ENCODE assay signal across 8 cellular contexts in genomic region chr14:74085828-74086227, GRCh38. TPM values are rescaled to one million over a fixed set of nuclear protein-coding genes. Genes with fewer than 3 reads are reported as not detected.
DNase-seq lines count a peak whose midpoint lies in the region; ATAC-seq, FAIRE-seq and TF ChIP-seq lines count a peak whose summit lies in the region.

No MANE protein-coding gene starts in this region.

- TF ChIP-seq CTCF in CD4-positive, alpha-beta T cell (IDR thresholded peaks at IDR 0.05), result no peak
- no peak for TF ChIP-seq CTCF in GM12878 (IDR thresholded peaks at IDR 0.05 in 2 of 3, conservative IDR thresholded peaks at IDR 0.05 in 1 of 3; ENCODE audit: control insufficient read depth in 2 of 3, extremely low read depth in 1 of 3, insufficient read depth in 1 of 3, low read depth in 3 of 3, low read length in 3 of 3)

- intact Hi-C loops in CD4-positive, alpha-beta T cell (cut with DNase I, micrococcal nuclease), result loop anchor here in 1 of 2 experiments (2.0 to 10.0 kb wide), 5 partner anchors 67 to 1161 kb away; partner anchors contain the start of genes BBOF1, DCAF4, ENTPD5 and ISCA2
- intact Hi-C loops in GM12878 (cut with micrococcal nuclease; ENCODE audit: unreplicated experiment), result no loop called here

- no peaks in the 10 kb centered on the region for H3K27me3 ChIP-seq in CD4-positive, alpha-beta T cell (ENCODE audit: control insufficient read depth, insufficient read depth, low read length)
- H3K27me3 ChIP-seq in GM12878 (replicated peaks in 1 of 2; ENCODE audit: control insufficient read depth in 2 of 2, insufficient read depth in 2 of 2, low read length in 1 of 2), result no peaks in the 10 kb centered on the region
- no peaks in the 10 kb centered on the region for H3K27me3 ChIP-seq in muscle layer of duodenum (ENCODE audit: low read depth, low read length)

- H3K4me1 ChIP-seq in GM12878 (ENCODE audit: control insufficient read depth, insufficient read depth, low read length) (peaks cover 10% of the 10 kb centered on the region), muscle layer of duodenum (ENCODE audit: control insufficient read depth in 1 of 2, insufficient read depth in 2 of 2, low read length in 2 of 2) (peaks cover 6 to 25% of the 10 kb centered on the region in 2 donors)

- TF ChIP-seq RAD21 in GM12878 (IDR thresholded peaks at IDR 0.05; ENCODE audit: insufficient read depth, low read depth, low read length), result no peak

- CTCF ChIA-PET in CD4-positive, alpha-beta T cell (lab: Charles Lee), result no interaction called here
- CTCF ChIA-PET in GM12878 (lab: Yijun Ruan, JAX), result interaction anchor here (0.7 to 1.1 kb wide), 2 partner anchors 12 to 24 kb away, joined by 3 to 5 read pairs; no protein-coding TSS in a partner anchor

- H3K27me3 Mint-ChIP-seq in CD4-positive, alpha-beta T cell, result no peaks in the 10 kb centered on the region

- H3K4me3 ChIP-seq in GM12878 (peak overlapping the region; percentile 96), muscle layer of duodenum (ENCODE audit: low read depth in 1 of 2, low read length in 2 of 2) (peak overlapping the region; percentile 90 to 97)

- in situ Hi-C loops in KBM-7 (cut with MboI; ENCODE audit: low pct_unique_long_range_greater_than_20kb, low sequenced_read_pairs) (no loop called here), GM12878 (cut with MboI) (no loop called here)

- peaks cover 37% of the 10 kb centered on the region for H3K79me2 ChIP-seq in GM12878 (ENCODE audit: control insufficient read depth, insufficient read depth, low read length)

- TF ChIP-seq EP300 in GM12878 (IDR thresholded peaks at IDR 0.05; ENCODE audit: borderline replicate concordance in 1 of 2, control insufficient read depth in 1 of 2, low read depth in 2 of 2, low read length in 2 of 2), result peak in 1 of 2 experiments; percentile 81; a peak in 1 of 4 replicates

- peak overlapping the region; percentile 87 for H3K4me2 ChIP-seq in GM12878 (ENCODE audit: control insufficient read depth, insufficient read depth)

- peak overlapping the region; percentile 26; the same call in 1 of the 2 replicates for H2AFZ ChIP-seq in GM12878 (ENCODE audit: control insufficient read depth, low read depth, low read length)

- peak overlapping the region; percentile 52 for H3K27ac ChIP-seq in CD4-positive, alpha-beta T cell (ENCODE audit: low read depth, low read length)
- H3K27ac ChIP-seq in GM12878 (ENCODE audit: control insufficient read depth, insufficient read depth), result peak overlapping the region; percentile 88
- no peak overlapping the region for H3K27ac ChIP-seq in muscle layer of duodenum (ENCODE audit: low read length)

- peak overlapping the region; percentile 91 for H3K9ac ChIP-seq in GM12878 (ENCODE audit: control insufficient read depth, insufficient read depth, low read length)

- H3K36me3 Mint-ChIP-seq in CD4-positive, alpha-beta T cell (ENCODE audit: low read depth), result peaks cover 18% of the 10 kb centered on the region

- H3K4me3 Mint-ChIP-seq in CD4-positive, alpha-beta T cell, result peak overlapping the region; percentile 94

- H3K36me3 ChIP-seq in GM12878 (ENCODE audit: control insufficient read depth in 2 of 2, insufficient read depth in 2 of 2, low read length in 1 of 2) (no peaks in the 10 kb centered on the region; a peak in 1 of 4 replicates), muscle layer of duodenum (ENCODE audit: control insufficient read depth in 1 of 2, insufficient read depth in 2 of 2, low read length in 2 of 2) (no peaks in the 10 kb centered on the region)

- WGBS in GM12878 (ENCODE audit: insufficient coverage, insufficient replicate concordance, low lambda C conversion rate, missing lambda C conversion rate), result 53% methylated on average over 1 of the region's 1 CpG

- POLR2A ChIA-PET in CD4-positive, alpha-beta T cell (lab: Charles Lee), result no interaction called here
- POLR2A ChIA-PET in GM12878 (lab: Charles Lee), result interaction anchor here (0.6 kb wide), 1 partner anchor 82 kb away, joined by 3 read pairs; no protein-coding TSS in a partner anchor

- SMC1A ChIA-PET in GM12878 (lab: Charles Lee; ENCODE audit: uncharacterized antibody, unreplicated experiment), result interaction anchor here (1.0 to 1.4 kb wide), 4 partner anchors 10 to 32 kb away, joined by 3 to 4 read pairs (median 3); no protein-coding TSS in a partner anchor

- H3K9me3 ChIP-seq in CD4-positive, alpha-beta T cell (ENCODE audit: control insufficient read depth, low read length), result no peaks in the 10 kb centered on the region
- H3K9me3 ChIP-seq in GM12878 (replicated peaks; ENCODE audit: control insufficient read depth, insufficient read depth, low read length) (no peaks in the 10 kb centered on the region; the same call in 2 of the 3 replicates), muscle layer of duodenum (ENCODE audit: control insufficient read depth in 1 of 2, low read length in 2 of 2) (no peaks in the 10 kb centered on the region)

- no peak for TF ChIP-seq POLR2A in GM12878 (IDR thresholded peaks at IDR 0.05; ENCODE audit: low read depth, low read length)

- peaks cover 36% of the 10 kb centered on the region for H3K4me1 Mint-ChIP-seq in CD4-positive, alpha-beta T cell (ENCODE audit: low read depth)

- BruUV-seq in GM12878 (replicated peaks; lab: Mats Ljungman, UMichigan), result no TSS peak

- RAD21 ChIA-PET in GM12878 (lab: Charles Lee; ENCODE audit: unreplicated experiment), result interaction anchor here (1.3 to 1.4 kb wide), 2 partner anchors 66 to 200 kb away, joined by 3 read pairs; partner anchors contain the start of genes BBOF1 and ENTPD5

- DNase-seq in CD4-positive, alpha-beta T cell, result no peak
- DNase-seq in KBM-7 (peak; percentile 5), GM12878 (ENCODE audit: low read depth, low spot score) (peak; percentile 52), hippocampal formation (lab: John Stamatoyannopoulos, UW) (no peak), NCI-H1105 (lab: John Stamatoyannopoulos, UW) (no peak)

- H3K9me3 Mint-ChIP-seq in CD4-positive, alpha-beta T cell, result no peaks in the 10 kb centered on the region

- no peak for ATAC-seq in CD4-positive, alpha-beta T cell (ENCODE audit: poor library complexity)
- ATAC-seq in GM12878 (peak; percentile 46), HG02981 (IDR thresholded peaks at IDR 0.05; ENCODE audit: unreplicated experiment) (no peak), HG02884 (IDR thresholded peaks at IDR 0.05; ENCODE audit: unreplicated experiment) (no peak)

- no peaks in the 10 kb centered on the region; the same call in 1 of the 2 replicates for H4K20me1 ChIP-seq in GM12878 (ENCODE audit: control insufficient read depth, insufficient read depth)

- FAIRE-seq in GM12878 (lab: Jason Lieb, UNC), result peak; percentile 86

- peak overlapping the region; percentile 86 for H3K27ac Mint-ChIP-seq in CD4-positive, alpha-beta T cell

TF ChIP-seq in GM12878, 131 proteins besides CTCF, POLR2A, EP300 and RAD21 (continues in another document):
- TF ChIP-seq ETV6 (conservative IDR thresholded peaks at IDR 0.05 in 1 of 2, IDR thresholded peaks at IDR 0.05 in 1 of 2; ENCODE audit: borderline replicate concordance in 1 of 2, low read depth in 1 of 2) (no peak), BRCA1 (IDR thresholded peaks at IDR 0.05; ENCODE audit: low read depth, low read length) (no peak), POLR2AphosphoS2 (IDR thresholded peaks at IDR 0.05; ENCODE audit: low read depth, low read length) (no peak), MAX (IDR thresholded peaks at IDR 0.05; ENCODE audit: low read depth, low read length) (no peak), SRF (IDR thresholded peaks at IDR 0.05; ENCODE audit: low read depth in 2 of 2, low read length in 2 of 2) (no peak), EED (IDR thresholded peaks at IDR 0.05; ENCODE audit: low read depth) (no peak; the same call in 1 of the 2 replicates), DPF2 (IDR thresholded peaks at IDR 0.05) (0 out of 2 replicates have a peak, but pooled peaks have one; percentile 76)

RNA-seq across cellular contexts. Expression of gene LIN52, which starts 1.1 kb away (rescaled TPM):
- total RNA-seq in CD4-positive, alpha-beta T cell, result 1 to 10 TPM; 5.4 to 6.8 TPM
- total RNA-seq in GM12878 (2013; cell fraction: nucleolus; rRNA removed), result 12.9 and 15.5 TPM in 2 replicates
- 18.2 and 19.3 TPM in 2 replicates for total RNA-seq in GM12878 (2014; rRNA removed)
- 18.3 and 19.8 TPM in 2 replicates for total RNA-seq in GM12878 (2014; rRNA removed; fragmentation: Illumina TruSeq; extraction: Trizol)
- total RNA-seq in GM12878 (2021), result 10.4 and 13.3 TPM in 2 replicates
- polyA plus RNA-seq in GM12878 (2011; ENCODE audit: low read depth), result 3.7 TPM
- 18.8 and 25.6 TPM in 2 replicates for polyA plus RNA-seq in GM12878 (2011; rRNA removed)
- 12.0 and 13.7 TPM in 2 replicates for polyA plus RNA-seq in GM12878 (2011; cell fraction: cytosol; rRNA removed)
- 4.2 and 5.3 TPM in 2 replicates for polyA plus RNA-seq in GM12878 (2011; cell fraction: nucleus; rRNA removed)
- polyA plus RNA-seq in GM12878 (2012), result 5.4 and 6.9 TPM in 2 replicates
- 23.7 and 26.2 TPM in 2 replicates for polyA plus RNA-seq in GM12878 (2014; fragmentation: Illumina TruSeq; extraction: Trizol)
- 10 to 100 TPM; 19.0 to 21.4 TPM for polyA plus RNA-seq in GM12878 (2014; fragmentation: Nextera tagmentation; extraction: Ambion mirVana)
- polyA plus RNA-seq in GM12878 (2014; rRNA removed), result 18.5 and 20.0 TPM in 2 replicates
- polyA plus RNA-seq in GM12878 (2016; fragmentation: Nextera tagmentation; extraction: Ambion mirVana), result 10 to 100 TPM; 28.5 to 30.9 TPM
- polyA minus RNA-seq in GM12878 (2011; rRNA and poly(A)+ RNA removed), result 11.0 and 11.6 TPM in 2 replicates
- 3.5 and 5.4 TPM in 2 replicates for polyA minus RNA-seq in GM12878 (2011; cell fraction: cytosol; rRNA and poly(A)+ RNA removed)
- 6.4 and 12.0 TPM in 2 replicates for polyA minus RNA-seq in GM12878 (2011; cell fraction: nucleus; rRNA and poly(A)+ RNA removed)

RNA-seq across cellular contexts. Expression of gene ALDH6A1, which starts 1.6 kb away (rescaled TPM):
- total RNA-seq in CD4-positive, alpha-beta T cell, result 1 to 10 TPM; 5.3 to 6.2 TPM
- total RNA-seq in GM12878 (2013; cell fraction: nucleolus; rRNA removed), result 16.9 and 18.2 TPM in 2 replicates
- 7.9 and 10.2 TPM in 2 replicates for total RNA-seq in GM12878 (2014; rRNA removed)
- total RNA-seq in GM12878 (2014; rRNA removed; fragmentation: Illumina TruSeq; extraction: Trizol), result 8.6 and 10.0 TPM in 2 replicates
- total RNA-seq in GM12878 (2021), result 13.1 and 13.6 TPM in 2 replicates
- polyA plus RNA-seq in GM12878 (2011; ENCODE audit: low read depth), result 6.2 TPM
- polyA plus RNA-seq in GM12878 (2011; rRNA removed), result 13.8 and 17.5 TPM in 2 replicates
- polyA plus RNA-seq in GM12878 (2011; cell fraction: cytosol; rRNA removed), result 6.9 and 9.2 TPM in 2 replicates
- polyA plus RNA-seq in GM12878 (2011; cell fraction: nucleus; rRNA removed), result 5.1 and 5.6 TPM in 2 replicates
- 7.9 and 9.6 TPM in 2 replicates for polyA plus RNA-seq in GM12878 (2012)
- polyA plus RNA-seq in GM12878 (2014; fragmentation: Illumina TruSeq; extraction: Trizol), result 7.6 and 9.0 TPM in 2 replicates
- 1 to 10 TPM; 6.3 to 9.9 TPM for polyA plus RNA-seq in GM12878 (2014; fragmentation: Nextera tagmentation; extraction: Ambion mirVana)
- 9.7 and 10.5 TPM in 2 replicates for polyA plus RNA-seq in GM12878 (2014; rRNA removed)
- 10 to 100 TPM; 22.0 to 23.4 TPM for polyA plus RNA-seq in GM12878 (2016; fragmentation: Nextera tagmentation; extraction: Ambion mirVana)
- 17.8 and 19.0 TPM in 2 replicates for polyA minus RNA-seq in GM12878 (2011; rRNA and poly(A)+ RNA removed)
- polyA minus RNA-seq in GM12878 (2011; cell fraction: cytosol; rRNA and poly(A)+ RNA removed), result 3.5 TPM in 2 replicates
- polyA minus RNA-seq in GM12878 (2011; cell fraction: nucleus; rRNA and poly(A)+ RNA removed), result 3.6 and 4.4 TPM in 2 replicates

Comparison
In these comparisons a context has a peak if more than half of its experiments do, and no peak if none do; other contexts are left out.
1. DNase-seq: peak in KBM-7 (single experiment) and GM12878 (single experiment); none in CD4-positive, alpha-beta T cell (0 of 10), hippocampal formation (0 of 2) and NCI-H1105 (single experiment).